Comparison of ENCODE assay signal across 15 cellular contexts in the genomic region with DNA sequence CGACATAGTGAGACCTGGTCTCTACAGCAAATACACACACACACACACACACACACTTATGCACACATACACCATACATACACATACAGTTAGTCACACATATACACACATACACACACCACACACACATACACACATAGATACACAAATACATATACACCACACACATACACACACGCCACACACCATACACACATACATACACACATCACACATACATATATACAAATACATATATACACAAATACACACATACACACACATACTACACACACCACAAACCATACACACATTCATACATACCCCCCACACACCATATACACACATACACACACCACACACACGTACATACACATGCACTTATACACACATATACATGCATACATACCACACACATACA. TPM values are rescaled to one million over a fixed set of nuclear protein-coding genes. Genes with fewer than 3 reads are reported as not detected.
DNase-seq lines count a peak whose midpoint lies in the region; ATAC-seq and TF ChIP-seq lines count a peak whose summit lies in the region.
"Had no signal": no experiment of that assay in that cellular context is flagged by ENCODE, and none has a peak within 500 bp of the region (broad histone marks: within the 10 kb centered on the region; RNA-seq: fewer than 3 reads in every experiment).

No MANE protein-coding gene starts in this region.

- no peak overlapping the region for H3K4me2 ChIP-seq in IMR-90 (ENCODE audit: low read depth, low read length)

- TF ChIP-seq CTCF in IMR-90 (conservative IDR thresholded peaks at IDR 0.05; ENCODE audit: low read depth, low read length): no peak
- no peak for TF ChIP-seq CTCF in esophagus muscularis mucosa (IDR thresholded peaks at IDR 0.05)

- no peak for DNase-seq in activated T-cell treated with anti-CD3 and anti-CD28 coated beads, Interleukin-2, amount 50 U/mL, for 72 hours
- DNase-seq in activated T-cell treated with anti-CD3 and anti-CD28 coated beads for 4 hours (no peak), IMR-90 (no peak), esophagus muscularis mucosa (ENCODE audit: extremely low spot score) (no peak), SJCRH30 (no peak), NCI-H2029 treated with DMSO at 0.1 percent for 48 hours (lab: John Stamatoyannopoulos, UW) (no peak)
- DNase-seq in naive thymus-derived CD4-positive, alpha-beta T cell: no peak
- DNase-seq: activated CD8-positive, alpha-beta memory T cell treated with anti-CD3 and anti-CD28 coated beads, Interleukin-2, amount 50 U/mL, for 48 hours; GDM1; NCI-H1048; stimulated activated CD4-positive, alpha-beta T cell treated with anti-CD3 and anti-CD28 coated beads, Interleukin-4, amount 100 ng/mL, for 1 hour had no signal

- H3K4me1 ChIP-seq in IMR-90 (ENCODE audit: control insufficient read depth, insufficient read depth, low read length) (peaks cover 42% of the 10 kb centered on the region), esophagus muscularis mucosa (peaks cover 60 to 87% (median 76%) of the 10 kb centered on the region in 4 donors), stomach smooth muscle (ENCODE audit: control insufficient read depth, insufficient read depth, low read length) (peaks cover 67% of the 10 kb centered on the region), SJCRH30 (peaks cover 38% of the 10 kb centered on the region)
- H3K4me1 ChIP-seq in naive thymus-derived CD4-positive, alpha-beta T cell (ENCODE audit: control insufficient read depth in 2 of 2, insufficient read depth in 2 of 2, low read length in 2 of 2): no peaks in the 10 kb centered on the region

- TF ChIP-seq POLR2A in IMR-90 (IDR thresholded peaks at IDR 0.05; ENCODE audit: low read depth, low read length) (no peak), esophagus muscularis mucosa (IDR thresholded peaks at IDR 0.05; ENCODE audit: low read depth) (no peak)

- H3K4me3 ChIP-seq in IMR-90 (ENCODE audit: insufficient read depth, low read depth, low read length) (no peak overlapping the region), esophagus muscularis mucosa (no peak overlapping the region), stomach smooth muscle (ENCODE audit: low read length in 2 of 2) (no peak overlapping the region), SJCRH30 (no peak overlapping the region)
- H3K4me3 ChIP-seq in naive thymus-derived CD4-positive, alpha-beta T cell (ENCODE audit: low read length): no peak overlapping the region
- H3K4me3 ChIP-seq: SK-N-MC had no signal

- H3K4me3 Mint-ChIP-seq in activated T-cell treated with anti-CD3 and anti-CD28 coated beads, Interleukin-2, amount 50 U/mL, for 72 hours: no peak overlapping the region
- H3K4me3 Mint-ChIP-seq in naive thymus-derived CD4-positive, alpha-beta T cell: no peak overlapping the region
- H3K4me3 Mint-ChIP-seq: nephron had no signal

- H3K9ac ChIP-seq in IMR-90 (ENCODE audit: low read depth, low read length): no peak overlapping the region
- H3K9ac ChIP-seq in stomach smooth muscle (ENCODE audit: low read length in 2 of 2): no peak overlapping the region

- no peak for TF ChIP-seq EP300 in esophagus muscularis mucosa (IDR thresholded peaks at IDR 0.05)

- H3K27ac ChIP-seq in IMR-90 (ENCODE audit: insufficient read depth, low read length) (peak overlapping the region; percentile 82), esophagus muscularis mucosa (replicated peaks in 1 of 4) (peak overlapping the region in 3 of 4 donors; percentile 87 to 91 (median 90)), stomach smooth muscle (ENCODE audit: low read length) (peak overlapping the region; percentile 53), SJCRH30 (no peak overlapping the region)
- H3K27ac ChIP-seq in naive thymus-derived CD4-positive, alpha-beta T cell (ENCODE audit: low read depth, low read length): no peak overlapping the region
- H3K27ac ChIP-seq: SK-N-MC had no signal

- intact Hi-C loops in IMR-90 (cut with micrococcal nuclease): no loop called here
- intact Hi-C loops in esophagus muscularis mucosa (cut with DNase I): loop anchor here (10.0 kb wide), 1 partner anchor 67 kb away; no protein-coding TSS in a partner anchor
- intact Hi-C loops in naive thymus-derived CD4-positive, alpha-beta T cell (cut with micrococcal nuclease): loop anchor here in 1 of 2 donors (5.0 kb wide), 1 partner anchor 56 kb away; a partner anchor contains a TSS

- peak overlapping the region; percentile 91; the same call in 1 of the 2 replicates for H3K18ac ChIP-seq in IMR-90 (ENCODE audit: low read depth, low read length)

- peak overlapping the region; percentile 24; the same call in 1 of the 2 replicates for H3K56ac ChIP-seq in IMR-90 (ENCODE audit: extremely low read depth, insufficient read depth, low read length)

- peaks cover 27 to 85% of the 10 kb centered on the region in 2 experiments for H3K79me1 ChIP-seq in IMR-90 (ENCODE audit: low read depth in 1 of 2, low read length in 2 of 2)

- H2BK15ac ChIP-seq in IMR-90 (ENCODE audit: low read depth, low read length): peak overlapping the region; percentile 82

- peak overlapping the region; percentile 98 for H3K14ac ChIP-seq in IMR-90 (replicated peaks; ENCODE audit: low read depth, low read length)

- in situ Hi-C loops in IMR-90 (cut with MboI; ENCODE audit: low sequenced_read_pairs): no loop called here

- H4K8ac ChIP-seq in IMR-90 (ENCODE audit: low read depth in 2 of 2, low read length in 2 of 2): peak overlapping the region; percentile 92 to 94; a peak in 3 of 4 replicates

- H2BK5ac ChIP-seq in IMR-90 (ENCODE audit: low read depth, low read length, poor library complexity, severe bottlenecking): peak overlapping the region; percentile 97

- 94 to 100% methylated on average over 2 of the region's 3 CpGs for WGBS in IMR-90 (ENCODE audit: extremely low coverage in 2 of 2, insufficient read length in 1 of 2), 2 experiments
- WGBS in esophagus muscularis mucosa: 94% methylated on average over 3 of the region's 3 CpGs

- H3K4me1 Mint-ChIP-seq in activated T-cell treated with anti-CD3 and anti-CD28 coated beads, Interleukin-2, amount 50 U/mL, for 72 hours (ENCODE audit: low read depth): peaks cover 76% of the 10 kb centered on the region
- H3K4me1 Mint-ChIP-seq in naive thymus-derived CD4-positive, alpha-beta T cell: peaks cover 0 to 49% (median 0%) of the 10 kb centered on the region in 7 donors

- peak overlapping the region; percentile 95 for H4K91ac ChIP-seq in IMR-90 (ENCODE audit: insufficient read depth, low read depth, low read length)

- H4K20me1 ChIP-seq in IMR-90 (ENCODE audit: insufficient read depth, low read length): no peaks in the 10 kb centered on the region

- H4K5ac ChIP-seq in IMR-90 (ENCODE audit: low read depth, low read length): peak overlapping the region; percentile 62; the same call in 1 of the 2 replicates

- no peak for TF ChIP-seq RAD21 in IMR-90 (IDR thresholded peaks at IDR 0.05; ENCODE audit: low read length)

- H3K9me3 Mint-ChIP-seq in activated T-cell treated with anti-CD3 and anti-CD28 coated beads, Interleukin-2, amount 50 U/mL, for 72 hours: peaks cover 0 to 2% of the 10 kb centered on the region in 2 donors
- H3K9me3 Mint-ChIP-seq in naive thymus-derived CD4-positive, alpha-beta T cell: peaks cover 0 to 2% (median 0%) of the 10 kb centered on the region in 11 donors
- H3K9me3 Mint-ChIP-seq: nephron had no signal

- H3K27me3 ChIP-seq in IMR-90 (ENCODE audit: control insufficient read depth, insufficient read depth, low read length): no peaks in the 10 kb centered on the region
- H3K27me3 ChIP-seq in esophagus muscularis mucosa: no peaks in the 10 kb centered on the region
- H3K27me3 ChIP-seq in stomach smooth muscle (ENCODE audit: control insufficient read depth in 1 of 2, insufficient read depth in 2 of 2, low read length in 2 of 2): no peaks in the 10 kb centered on the region
- no peaks in the 10 kb centered on the region for H3K27me3 ChIP-seq in SJCRH30
- H3K27me3 ChIP-seq in naive thymus-derived CD4-positive, alpha-beta T cell (ENCODE audit: control insufficient read depth in 2 of 2, insufficient read depth in 2 of 2, low read length in 2 of 2): no peaks in the 10 kb centered on the region

- CTCF ChIA-PET in IMR-90 (lab: Yijun Ruan, JAX): no interaction called here
- CTCF ChIA-PET in naive thymus-derived CD4-positive, alpha-beta T cell (lab: Charles Lee): no interaction called here

- POLR2A ChIA-PET in IMR-90 (lab: Charles Lee; ENCODE audit: unreplicated experiment): no interaction called here
- POLR2A ChIA-PET in naive thymus-derived CD4-positive, alpha-beta T cell (lab: Charles Lee): no interaction called here

- H2BK20ac ChIP-seq in IMR-90 (ENCODE audit: low read depth, low read length): peak overlapping the region; percentile 93

- H3K27me3 Mint-ChIP-seq in activated T-cell treated with anti-CD3 and anti-CD28 coated beads, Interleukin-2, amount 50 U/mL, for 72 hours (ENCODE audit: low read depth): no peaks in the 10 kb centered on the region
- H3K27me3 Mint-ChIP-seq in naive thymus-derived CD4-positive, alpha-beta T cell: no peaks in the 10 kb centered on the region

- H2BK120ac ChIP-seq in IMR-90 (ENCODE audit: low read depth, low read length): peak overlapping the region; percentile 90

- peak overlapping the region; percentile 98; the same call in 1 of the 2 replicates for H3K23ac ChIP-seq in IMR-90 (ENCODE audit: low read depth, low read length)

- no TSS peak for BruUV-seq in IMR-90 (replicated peaks; lab: Mats Ljungman, UMichigan)

- H3K36me3 Mint-ChIP-seq in activated T-cell treated with anti-CD3 and anti-CD28 coated beads, Interleukin-2, amount 50 U/mL, for 72 hours (ENCODE audit: insufficient read depth in 2 of 2): peaks cover 14 to 38% of the 10 kb centered on the region in 2 donors
- H3K36me3 Mint-ChIP-seq in naive thymus-derived CD4-positive, alpha-beta T cell: peaks cover 0 to 28% (median 0%) of the 10 kb centered on the region in 5 donors

- no peak overlapping the region for H2AK9ac ChIP-seq in IMR-90 (replicated peaks; ENCODE audit: low read depth, low read length, poor library complexity)

- H2AFZ ChIP-seq in IMR-90 (replicated peaks; ENCODE audit: low read length, poor library complexity): no peak overlapping the region

- dilution Hi-C loops in IMR-90 (cut with HindIII; ENCODE audit: low sequenced_read_pairs, unreplicated experiment): no loop called here

- peak overlapping the region; percentile 96 for H3K4ac ChIP-seq in IMR-90 (ENCODE audit: low read depth, low read length)

- H3K36me3 ChIP-seq in IMR-90 (ENCODE audit: control insufficient read depth, insufficient read depth, low read length) (peaks cover 15% of the 10 kb centered on the region), esophagus muscularis mucosa (peaks cover 0 to 6% (median 0%) of the 10 kb centered on the region in 4 donors), stomach smooth muscle (ENCODE audit: control insufficient read depth in 2 of 2, insufficient read depth in 2 of 2, low read length in 2 of 2) (peaks cover 3 to 7% of the 10 kb centered on the region in 2 donors), SJCRH30 (no peaks in the 10 kb centered on the region)
- H3K36me3 ChIP-seq in naive thymus-derived CD4-positive, alpha-beta T cell (ENCODE audit: control insufficient read depth in 2 of 3, insufficient read depth in 3 of 3, low read length in 3 of 3): no peaks in the 10 kb centered on the region

- H3K9me3 ChIP-seq in IMR-90 (ENCODE audit: control insufficient read depth, insufficient read depth, low read length) (peaks cover 3% of the 10 kb centered on the region), esophagus muscularis mucosa (no peaks in the 10 kb centered on the region), stomach smooth muscle (ENCODE audit: control insufficient read depth in 2 of 2, low read length in 2 of 2) (no peaks in the 10 kb centered on the region), SJCRH30 (replicated peaks) (0 out of 2 replicates have a peak, but pooled peaks cover 4% of the 10 kb centered on the region)
- H3K9me3 ChIP-seq in naive thymus-derived CD4-positive, alpha-beta T cell (ENCODE audit: control insufficient read depth in 2 of 3, low read length in 3 of 3): no peaks in the 10 kb centered on the region

- peaks cover 40% of the 10 kb centered on the region for H3K9me1 ChIP-seq in IMR-90 (ENCODE audit: insufficient read depth, low read length)

- peak overlapping the region; percentile 17 for H3K27ac Mint-ChIP-seq in activated T-cell treated with anti-CD3 and anti-CD28 coated beads, Interleukin-2, amount 50 U/mL, for 72 hours
- peak overlapping the region in 1 of 9 donors; percentile 12 for H3K27ac Mint-ChIP-seq in naive thymus-derived CD4-positive, alpha-beta T cell

- H2AK5ac ChIP-seq in IMR-90 (ENCODE audit: low read depth, low read length): peak overlapping the region; percentile 99

- ATAC-seq in activated T-cell treated with anti-CD3 and anti-CD28 coated beads, Interleukin-2, amount 50 U/mL, for 72 hours (replicated peaks in 1 of 2): no peak
- ATAC-seq in IMR-90 (ENCODE audit: low read depth): no peak
- no peak for ATAC-seq in naive thymus-derived CD4-positive, alpha-beta T cell
- ATAC-seq: esophagus mucosa had no signal

RNA-seq across cellular contexts. Expression of a gene that starts 57.7 kb away (rescaled TPM):
- 100 to 1,000 TPM; 227 to 322 TPM for total RNA-seq in activated T-cell treated with anti-CD3 and anti-CD28 coated beads, Interleukin-2, amount 50 U/mL, for 72 hours
- total RNA-seq in IMR-90 (2012; rRNA removed) (285 and 336 TPM in 2 replicates), esophagus muscularis mucosa (100 to 1,000 TPM; 195 to 499 (median 259) TPM)
- polyA plus RNA-seq in IMR-90 (2012; rRNA removed): 141 and 170 TPM in 2 replicates
- 63.9 and 84.9 TPM in 2 replicates for polyA plus RNA-seq in IMR-90 (2012; cell fraction: cytosol; rRNA removed)
- 109 and 162 TPM in 2 replicates for polyA plus RNA-seq in IMR-90 (2012; cell fraction: nucleus; rRNA removed; ENCODE audit: low replicate concordance)
- total RNA-seq in SJCRH30 (2014; rRNA removed; shearing (Covaris generic)): 5.9 and 7.8 TPM in 2 replicates
- 100 to 1,000 TPM in 1 of 5 experiments, 10 to 100 TPM in 2, 1 to 10 TPM in 2; 5.8 to 112 (median 13.4) TPM for total RNA-seq in naive thymus-derived CD4-positive, alpha-beta T cell
- 1 to 10 TPM; 1.1 to 2.6 TPM for polyA plus RNA-seq in naive thymus-derived CD4-positive, alpha-beta T cell

Comparison
In these comparisons a context has a peak if more than half of its experiments do, and no peak if none do; other contexts are left out.
1. H3K27ac ChIP-seq: peak in IMR-90 (single experiment), esophagus muscularis mucosa (3 of 4) and stomach smooth muscle (single experiment); none in SJCRH30 (single experiment) and naive thymus-derived CD4-positive, alpha-beta T cell (single experiment).